28 cellular contexts compared by ENCODE assay signal in genomic region chr10:100775346-100775745, GRCh38. TPM values are rescaled to one million over a fixed set of nuclear protein-coding genes. Genes with fewer than 3 reads are reported as not detected.
DNase-seq lines count a peak whose midpoint lies in the region; TF ChIP-seq lines count a peak whose summit lies in the region.
"Had no signal": no experiment of that assay in that cellular context is flagged by ENCODE, and none has a peak within 500 bp of the region (broad histone marks: within the 10 kb centered on the region; RNA-seq: fewer than 3 reads in every experiment).

No MANE protein-coding gene starts in this region.

- CTCF ChIA-PET in HEK293T (lab: Yijun Ruan, JAX): interaction anchor here (0.8 kb wide), 1 partner anchor 31 kb away, joined by 3 read pairs; no protein-coding TSS in a partner anchor

- H3K9me3 ChIP-seq in adrenal gland (replicated peaks in 1 of 3): no peaks in the 10 kb centered on the region
- H3K9me3 ChIP-seq: left lung, tibial artery had no signal

- POLR2A ChIA-PET in HEK293T (lab: Yijun Ruan, JAX): no interaction called here

- TF ChIP-seq CTCF in adrenal gland (IDR thresholded peaks at IDR 0.05): no peak
- TF ChIP-seq CTCF in GM13977 (IDR thresholded peaks at IDR 0.05; ENCODE audit: extremely low read depth, insufficient read depth, missing control alignments): no peak

- WGBS in adrenal gland, 4 donors: 43 to 73% (median 66%) methylated on average over 5 of the region's 5 CpGs

- DNase-seq in AG08395 (ENCODE audit: low spot score): peak; percentile 65
- peak; percentile 8 for DNase-seq in GM04504 (ENCODE audit: low read depth)
- peak; percentile 20 to 77 (median 61) for DNase-seq in adrenal gland
- peak; percentile 72 for DNase-seq in mesenteric fat pad (ENCODE audit: low spot score)
- DNase-seq in DMS79 (lab: John Stamatoyannopoulos, UW): no peak
- DNase-seq in HEK293T (ENCODE audit: extremely low spot score): no peak
- no peak for DNase-seq in D341Med (ENCODE audit: low spot score)
- DNase-seq in GM13977 (ENCODE audit: low spot score): no peak
- DNase-seq: amygdala; CD8-positive, alpha-beta T cell; central memory CD4-positive, alpha-beta T cell; DMS53; HCEC 1CT; left lung; midbrain; NCI-H1417; NCI-H2171; NCI-H748 treated with DMSO at 0.1 percent for 48 hours; nephron progenitor cell; small intestine; stimulated activated CD4-positive, alpha-beta T cell treated with anti-CD3 and anti-CD28 coated beads, Interleukin-4, amount 100 ng/mL, for 1 hour; stimulated activated naive CD8-positive, alpha-beta T cell treated with anti-CD3 and anti-CD28 coated beads, Interleukin-15, Interleukin-2, amounts not matched to agents 100 U/mL and 50 U/mL, for 24 hours; T-helper 2 cell; tibial artery had no signal

- TF ChIP-seq POLR2A in adrenal gland (IDR thresholded peaks at IDR 0.05): no peak

- H3K4me1 ChIP-seq in adrenal gland (replicated peaks in 1 of 2): no peaks in the 10 kb centered on the region
- H3K4me1 ChIP-seq: left lung, tibial artery had no signal

- H3K36me3 ChIP-seq in adrenal gland (replicated peaks in 1 of 2): no peaks in the 10 kb centered on the region
- H3K36me3 ChIP-seq: left lung, tibial artery had no signal

- H3K27me3 ChIP-seq in adrenal gland: no peaks in the 10 kb centered on the region

- in situ Hi-C loops in GM13977 (cut with MboI; ENCODE audit: low pct_unique_long_range_greater_than_20kb, low sequenced_read_pairs, unreplicated experiment): no loop called here

- intact Hi-C loops in adrenal gland (cut with DNase I): no loop called here

- no peak overlapping the region for H3K27ac ChIP-seq in adrenal gland
- H3K27ac ChIP-seq: left lung, tibial artery, VCaP had no signal

- no peak overlapping the region for H3K4me3 ChIP-seq in adrenal gland
- H3K4me3 ChIP-seq: left lung, tibial artery had no signal

TF ChIP-seq in HEK293T, 16 proteins besides CTCF, POLR2A, EP300 and RAD21:
- no peak for TF ChIP-seq FOXK2 (IDR thresholded peaks at IDR 0.05)
- no peak for TF ChIP-seq FOXM1 (IDR thresholded peaks at IDR 0.05; ENCODE audit: borderline replicate concordance)
- no peak for TF ChIP-seq ARNT (IDR thresholded peaks at IDR 0.05)
- TF ChIP-seq FOXA1 (IDR thresholded peaks at IDR 0.05): no peak
- no peak for TF ChIP-seq TARDBP (IDR thresholded peaks at IDR 0.05)
- TF ChIP-seq CTBP1 (IDR thresholded peaks at IDR 0.05; ENCODE audit: borderline replicate concordance): no peak
- TF ChIP-seq L3MBTL2 (conservative IDR thresholded peaks at IDR 0.05): no peak
- no peak for TF ChIP-seq SP1 (IDR thresholded peaks at IDR 0.05)
- TF ChIP-seq BHLHE40 (IDR thresholded peaks at IDR 0.05; ENCODE audit: borderline replicate concordance): no peak
- no peak for TF ChIP-seq HDGF (IDR thresholded peaks at IDR 0.05; ENCODE audit: borderline replicate concordance)
- TF ChIP-seq LEF1 (IDR thresholded peaks at IDR 0.05; ENCODE audit: borderline replicate concordance): no peak

RNA-seq across cellular contexts. Expression of gene PAX2, which starts 30.0 kb away (rescaled TPM):
- total RNA-seq in adrenal gland (under 1 TPM in 2 of 8 donors, not detected in 6; 0.13 to 0.25 TPM), mesenteric fat pad (not detected)
- polyA plus RNA-seq in adrenal gland: under 1 TPM in 2 of 3 donors, not detected in 1; 0.07 to 0.08 TPM
- total RNA-seq: CD8-positive, alpha-beta T cell; dermis microvascular lymphatic vessel endothelial cell; left lung; progenitor cell of endocrine pancreas; SK-MEL-5 had no signal
- polyA plus RNA-seq: small intestine had no signal

Comparison
In these comparisons a context has a peak if more than half of its experiments do, and no peak if none do; other contexts are left out.
1. DNase-seq: peak in AG08395 (single experiment), GM04504 (single experiment), adrenal gland (7 of 7) and mesenteric fat pad (single experiment); none in DMS79 (single experiment), HEK293T (single experiment), D341Med (single experiment) and GM13977 (single experiment).